Comparison of ENCODE assay signal across 17 cellular contexts in the genomic region with DNA sequence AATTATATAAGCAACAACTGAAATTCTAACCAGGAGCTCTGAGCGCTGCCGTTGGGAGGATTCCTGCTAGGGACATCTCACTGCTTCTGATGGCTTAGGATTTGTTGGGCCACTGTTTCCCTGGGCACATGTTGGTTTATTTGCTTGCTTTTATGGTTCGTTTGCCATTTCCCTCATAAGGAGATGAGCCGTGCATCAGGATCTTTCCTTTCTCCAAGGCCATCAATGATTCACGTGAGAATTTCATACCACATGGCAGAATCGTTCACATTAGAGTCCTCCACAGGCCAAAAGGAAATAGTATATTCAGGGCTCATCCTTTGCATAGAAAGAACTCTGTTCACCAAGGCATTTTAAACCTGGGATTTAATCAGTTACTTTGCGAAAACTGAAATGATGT.
DNase-seq lines count a peak whose midpoint lies in the region; ATAC-seq and TF ChIP-seq lines count a peak whose summit lies in the region.
"Had no signal": no experiment of that assay in that cellular context is flagged by ENCODE, and none has a peak within 500 bp of the region (broad histone marks: within the 10 kb centered on the region; RNA-seq: fewer than 3 reads in every experiment).

No MANE protein-coding gene starts in this region.

- H3K79me2 ChIP-seq in fibroblast of lung (ENCODE audit: control insufficient read depth, insufficient read depth, low read length): no peaks in the 10 kb centered on the region
- H3K79me2 ChIP-seq in OCI-LY7 (ENCODE audit: insufficient read depth, low read depth, low read length): no peaks in the 10 kb centered on the region

- TF ChIP-seq CTCF in fibroblast of lung (conservative IDR thresholded peaks at IDR 0.05 in 1 of 2, IDR thresholded peaks at IDR 0.05 in 1 of 2; ENCODE audit: low read depth in 1 of 2, low read length in 2 of 2): no peak
- no peak for TF ChIP-seq CTCF in OCI-LY7 (conservative IDR thresholded peaks at IDR 0.05; ENCODE audit: low read length)

- intact Hi-C loops in OCI-LY7 (cut with micrococcal nuclease; ENCODE audit: unreplicated experiment): no loop called here

- H3K9me3 ChIP-seq in fibroblast of lung (ENCODE audit: control insufficient read depth, insufficient read depth, low read depth, low read length) (no peaks in the 10 kb centered on the region), OCI-LY7 (ENCODE audit: low read length) (no peaks in the 10 kb centered on the region)

- peaks cover 0 to 6% (median 0%) of the 10 kb centered on the region in 3 donors for H3K9me3 Mint-ChIP-seq in T-cell
- H3K9me3 Mint-ChIP-seq: activated B cell treated with CpG ODN at 0.5 μM for 24 hours; activated naive CD8-positive, alpha-beta T cell treated with anti-CD3 and anti-CD28 coated beads, Interleukin-2, amount 10 ng/mL, durations not matched to agents 7 days and 5 days; GM23338; natural killer cell; stimulated activated naive CD8-positive, alpha-beta T cell treated with anti-CD3 and anti-CD28 coated beads, Interleukin-15, Interleukin-2, amounts not matched to agents 100 ng/mL and 50 ng/mL, for 24 hours had no signal

- H3K9ac ChIP-seq in fibroblast of lung (ENCODE audit: insufficient read depth, low read length): no peak overlapping the region

- H3K27ac Mint-ChIP-seq in T-cell: no peak overlapping the region
- H3K27ac Mint-ChIP-seq: activated B cell treated with CpG ODN at 0.5 μM for 24 hours; activated naive CD8-positive, alpha-beta T cell treated with anti-CD3 and anti-CD28 coated beads, Interleukin-2, amount 10 ng/mL, durations not matched to agents 7 days and 5 days; natural killer cell; stimulated activated naive CD8-positive, alpha-beta T cell treated with anti-CD3 and anti-CD28 coated beads, Interleukin-15, Interleukin-2, amounts not matched to agents 100 ng/mL and 50 ng/mL, for 24 hours had no signal

- H3K36me3 ChIP-seq in fibroblast of lung (ENCODE audit: control insufficient read depth, insufficient read depth, low read length) (no peaks in the 10 kb centered on the region), OCI-LY7 (ENCODE audit: insufficient read depth, low read length) (no peaks in the 10 kb centered on the region)

- no peak overlapping the region for H3K4me3 ChIP-seq in fibroblast of lung (replicated peaks in 1 of 4; ENCODE audit: control extremely low read depth in 1 of 4, insufficient read depth in 1 of 4, low read depth in 3 of 4, low read length in 4 of 4)
- H3K4me3 ChIP-seq in OCI-LY7 (ENCODE audit: low read depth, low read length, poor library complexity, severe bottlenecking): no peak overlapping the region
- H3K4me3 ChIP-seq: GM23338 had no signal

- peak overlapping the region; percentile 76 for H3K27ac ChIP-seq in fibroblast of lung (ENCODE audit: insufficient read depth, low read length)
- H3K27ac ChIP-seq in OCI-LY7 (ENCODE audit: low read depth, low read length, poor library complexity, severe bottlenecking): no peak overlapping the region
- H3K27ac ChIP-seq: C4-2B had no signal

- no peaks in the 10 kb centered on the region for H3K36me3 Mint-ChIP-seq in T-cell
- H3K36me3 Mint-ChIP-seq: activated naive CD8-positive, alpha-beta T cell treated with anti-CD3 and anti-CD28 coated beads, Interleukin-2, amount 10 ng/mL, durations not matched to agents 7 days and 5 days; natural killer cell had no signal

- H3K4me1 ChIP-seq in fibroblast of lung (ENCODE audit: control insufficient read depth, extremely low read depth, insufficient read depth, low read length): peaks cover 16% of the 10 kb centered on the region
- no peaks in the 10 kb centered on the region for H3K4me1 ChIP-seq in OCI-LY7 (ENCODE audit: insufficient read depth, low read length, poor library complexity, severe bottlenecking)

- DNase-seq in GM04504 (ENCODE audit: low read depth) (peak; percentile 19), RPMI7951 (ENCODE audit: low read depth) (peak; percentile 43), fibroblast of lung (ENCODE audit: low read depth in 2 of 2) (peak in 1 of 2 donors; percentile 43), renal cortical epithelial cell (ENCODE audit: low read depth) (peak; percentile 43), T-cell (no peak), cerebellar cortex (ENCODE audit: low spot score) (no peak), OCI-LY7 (ENCODE audit: low spot score) (no peak)
- no peak for DNase-seq in activated CD4-positive, CD25-positive, alpha-beta regulatory T cell treated with anti-CD3 and anti-CD28 coated beads, Interleukin-2, amount 50 U/mL, for 72 hours
- DNase-seq: activated B cell treated with CpG ODN at 0.5 μM for 24 hours; activated naive CD8-positive, alpha-beta T cell treated with anti-CD3 and anti-CD28 coated beads, Interleukin-2, amount 10 ng/mL, durations not matched to agents 7 days and 5 days; cortex of kidney; islet precursor cell; natural killer cell; NCI-H2081 had no signal

- ATAC-seq in T-cell (replicated peaks in 1 of 4): no peak
- ATAC-seq: natural killer cell had no signal

- H3K4me2 ChIP-seq in fibroblast of lung (ENCODE audit: extremely low read depth, insufficient read depth, low read length) (no peak overlapping the region), OCI-LY7 (ENCODE audit: low read length) (no peak overlapping the region)
- H3K4me2 ChIP-seq: GM23338 had no signal

- CTCF ChIA-PET in T-cell (lab: Charles Lee): no interaction called here
- CTCF ChIA-PET in OCI-LY7 (lab: Charles Lee; ENCODE audit: unreplicated experiment): no interaction called here

- no peaks in the 10 kb centered on the region for H3K27me3 ChIP-seq in fibroblast of lung (ENCODE audit: control insufficient read depth, insufficient read depth, low read length)

- no peak overlapping the region for H2AFZ ChIP-seq in fibroblast of lung (ENCODE audit: low read length)
- H2AFZ ChIP-seq in OCI-LY7 (ENCODE audit: low read length): no peak overlapping the region
- H2AFZ ChIP-seq: GM23338 had no signal

- no peaks in the 10 kb centered on the region for H3K4me1 Mint-ChIP-seq in T-cell
- H3K4me1 Mint-ChIP-seq: activated B cell treated with CpG ODN at 0.5 μM for 24 hours; activated naive CD8-positive, alpha-beta T cell treated with anti-CD3 and anti-CD28 coated beads, Interleukin-2, amount 10 ng/mL, durations not matched to agents 7 days and 5 days; natural killer cell had no signal

- no peaks in the 10 kb centered on the region for H4K20me1 ChIP-seq in fibroblast of lung (ENCODE audit: control insufficient read depth, extremely low read depth, insufficient read depth, low read length)
- H4K20me1 ChIP-seq in OCI-LY7 (ENCODE audit: insufficient read depth, low read length): no peaks in the 10 kb centered on the region

- BruUV-seq in OCI-LY7 (replicated peaks; lab: Mats Ljungman, UMichigan): no TSS peak

- peaks cover 0 to 3% of the 10 kb centered on the region in 2 donors for H3K27me3 Mint-ChIP-seq in T-cell
- H3K27me3 Mint-ChIP-seq: activated B cell treated with CpG ODN at 0.5 μM for 24 hours; activated naive CD8-positive, alpha-beta T cell treated with anti-CD3 and anti-CD28 coated beads, Interleukin-2, amount 10 ng/mL, durations not matched to agents 7 days and 5 days; stimulated activated naive CD8-positive, alpha-beta T cell treated with anti-CD3 and anti-CD28 coated beads, Interleukin-15, Interleukin-2, amounts not matched to agents 100 ng/mL and 50 ng/mL, for 24 hours had no signal

- H3K9me2 ChIP-seq in OCI-LY7 (ENCODE audit: insufficient read depth, low read length): no peaks in the 10 kb centered on the region

- H3K4me3 Mint-ChIP-seq in T-cell: no peak overlapping the region
- H3K4me3 Mint-ChIP-seq: activated B cell treated with CpG ODN at 0.5 μM for 24 hours; activated naive CD8-positive, alpha-beta T cell treated with anti-CD3 and anti-CD28 coated beads, Interleukin-2, amount 10 ng/mL, durations not matched to agents 7 days and 5 days; GM23338; natural killer cell; stimulated activated naive CD8-positive, alpha-beta T cell treated with anti-CD3 and anti-CD28 coated beads, Interleukin-15, Interleukin-2, amounts not matched to agents 100 ng/mL and 50 ng/mL, for 24 hours had no signal

- POLR2A ChIA-PET in T-cell (lab: Charles Lee): no interaction called here
- POLR2A ChIA-PET in OCI-LY7 (lab: Charles Lee): no interaction called here

Comparison
In these comparisons a context has a peak if more than half of its experiments do, and no peak if none do; other contexts are left out.
1. DNase-seq: peak in GM04504 (single experiment), RPMI7951 (single experiment) and renal cortical epithelial cell (single experiment); none in activated CD4-positive, CD25-positive, alpha-beta regulatory T cell treated with anti-CD3 and anti-CD28 coated beads, Interleukin-2, amount 50 U/mL, for 72 hours (single experiment), T-cell (0 of 34), cerebellar cortex (single experiment) and OCI-LY7 (single experiment).